Comparison of ENCODE assay signal across 8 cellular contexts in the genomic region with DNA sequence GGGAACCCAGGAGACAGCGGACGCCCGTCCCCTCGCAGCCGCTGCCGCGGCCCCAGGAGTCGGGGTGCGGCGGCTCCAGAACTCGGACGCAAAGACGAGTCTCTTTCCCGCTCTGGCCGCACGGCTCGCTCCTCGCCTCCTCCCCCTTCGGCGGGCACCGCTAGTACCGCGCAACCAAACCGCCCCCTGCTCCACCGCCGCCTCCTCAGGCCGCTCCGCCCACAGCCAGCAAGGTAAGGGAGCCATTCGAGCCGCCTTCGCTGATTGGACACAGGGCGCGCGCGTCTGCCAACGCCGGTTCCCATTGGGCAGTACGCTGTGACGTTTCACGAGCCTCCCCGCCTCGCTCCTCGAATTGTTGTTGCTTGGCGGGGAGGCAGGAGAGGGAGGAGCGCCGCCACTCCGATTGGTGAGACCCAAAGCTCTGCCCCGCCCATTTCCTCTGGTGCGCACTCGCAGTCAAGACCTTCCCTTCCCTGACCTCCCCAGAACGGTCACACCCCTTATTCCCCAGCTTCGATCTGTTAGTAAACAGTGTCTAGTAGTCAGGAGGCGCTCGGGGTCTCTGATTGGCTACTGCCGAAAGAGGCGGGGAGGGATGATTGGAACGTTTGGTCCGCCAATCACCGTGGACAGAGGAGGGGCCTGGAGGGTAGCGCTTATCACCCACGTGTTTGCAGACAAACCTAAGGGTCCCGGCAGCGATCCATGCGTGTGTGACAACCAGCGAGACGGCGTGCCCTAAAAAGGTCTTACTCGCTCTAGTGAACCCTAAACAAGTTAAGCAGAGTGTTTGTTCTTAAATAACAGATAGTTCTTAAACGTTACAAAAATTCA. TPM values are rescaled to one million over a fixed set of nuclear protein-coding genes. Genes with fewer than 3 reads are reported as not detected.
A peak's percentile ranks its signal among the peaks of the same experiment; 100 is the strongest.
DNase-seq lines count a peak whose midpoint lies in the region; TF ChIP-seq lines count a peak whose summit lies in the region.

A gene (minus strand): TSS at position 170 of the 837 bp plus-strand sequence. CDS start 207 bp downstream, outside the sequence.

- POLR2A ChIA-PET in HEK293T (lab: Yijun Ruan, JAX), result interaction anchor here (0.6 to 2.8 kb wide), 26 partner anchors 12 to 226 kb away, joined by 3 to 30 read pairs (median 4); a partner anchor contains a TSS

- in situ Hi-C loops in SK-MEL-5 (cut with HindIII; ENCODE audit: low pct_unique_long_range_greater_than_20kb, low sequenced_read_pairs), result no loop called here

- H3K9me3 ChIP-seq in neuron (ENCODE audit: low read length) (no peaks in the 10 kb centered on the region), subcutaneous abdominal adipose tissue (ENCODE audit: control insufficient read depth in 5 of 5, low read length in 5 of 5) (no peaks in the 10 kb centered on the region)

- peak within 1 kb of the TSS in 4 of 5 donors; percentile 75 to 85 (median 83) for H3K9ac ChIP-seq in subcutaneous abdominal adipose tissue (ENCODE audit: low read length in 5 of 5)

- H3K4me3 ChIP-seq in neuron (ENCODE audit: low read length), result peak within 1 kb of the TSS; percentile 98
- peak within 1 kb of the TSS; percentile 81 to 92 (median 86) for H3K4me3 ChIP-seq in subcutaneous abdominal adipose tissue (ENCODE audit: low read depth in 1 of 5, low read length in 5 of 5)

- peak within 1 kb of the TSS; percentile 73 for H3K27ac ChIP-seq in subcutaneous abdominal adipose tissue (ENCODE audit: low read depth, low read length)

- H3K36me3 ChIP-seq in neuron (ENCODE audit: insufficient read depth, low read length) (no peaks in the 10 kb centered on the region), subcutaneous abdominal adipose tissue (ENCODE audit: control insufficient read depth in 5 of 5, insufficient read depth in 5 of 5, low read length in 5 of 5) (no peaks in the 10 kb centered on the region)

- H2AFZ ChIP-seq in neuron (ENCODE audit: low read depth, low read length), result peak within 1 kb of the TSS; percentile 90

- CTCF ChIA-PET in HEK293T (lab: Yijun Ruan, JAX), result interaction anchor here (0.7 to 1.1 kb wide), 3 partner anchors 12 to 117 kb away, joined by 3 to 4 read pairs (median 3); no protein-coding TSS in a partner anchor

- peak; percentile 97 for DNase-seq in GF-D8 (lab: John Stamatoyannopoulos, UW)
- DNase-seq in HEK293T (ENCODE audit: extremely low spot score), result peak; percentile 93
- peak; percentile 100 for DNase-seq in MV-4-11 (lab: John Stamatoyannopoulos, UW)
- peak; percentile 100 for DNase-seq in SK-MEL-5 (ENCODE audit: low read depth, low spot score)
- DNase-seq in activated naive CD4-positive, alpha-beta T cell treated with Interleukin-2 at 50 U/mL for 16 hours, result peak; percentile 100
- DNase-seq in foreskin melanocyte, result peak; percentile 100

- H3K27me3 ChIP-seq in neuron (ENCODE audit: insufficient read depth, low read length), result no peaks in the 10 kb centered on the region
- H3K27me3 ChIP-seq in subcutaneous abdominal adipose tissue (ENCODE audit: control insufficient read depth in 5 of 5, insufficient read depth in 4 of 5, low read length in 5 of 5), result peaks cover 0 to 4% (median 0%) of the 10 kb centered on the region in 5 donors

- H3K4me1 ChIP-seq in neuron (ENCODE audit: insufficient read depth, low read length) (peaks cover 7% of the 10 kb centered on the region), subcutaneous abdominal adipose tissue (ENCODE audit: control insufficient read depth in 5 of 5, insufficient read depth in 5 of 5, low read length in 5 of 5) (peaks cover 0 to 18% (median 15%) of the 10 kb centered on the region in 5 donors)

TF ChIP-seq in HEK293T, 16 proteins besides CTCF, POLR2A, EP300 and RAD21:
- TF ChIP-seq SUZ12 (IDR thresholded peaks at IDR 0.05) (no peak), FOXM1 (IDR thresholded peaks at IDR 0.05; ENCODE audit: borderline replicate concordance) (no peak), BHLHE40 (IDR thresholded peaks at IDR 0.05; ENCODE audit: borderline replicate concordance) (no peak), SP1 (IDR thresholded peaks at IDR 0.05) (no peak), LEF1 (IDR thresholded peaks at IDR 0.05; ENCODE audit: borderline replicate concordance) (no peak), ZNF384 (IDR thresholded peaks at IDR 0.05) (no peak), TARDBP (IDR thresholded peaks at IDR 0.05) (no peak), CTBP1 (IDR thresholded peaks at IDR 0.05; ENCODE audit: borderline replicate concordance) (no peak), FOXA1 (IDR thresholded peaks at IDR 0.05) (no peak), ELF4 (IDR thresholded peaks at IDR 0.05) (no peak), FOXK2 (IDR thresholded peaks at IDR 0.05) (peak; percentile 75; the same call in 1 of the 2 replicates), NFRKB (IDR thresholded peaks at IDR 0.05) (no peak), L3MBTL2 (conservative IDR thresholded peaks at IDR 0.05) (peak; percentile 95), ARNT (IDR thresholded peaks at IDR 0.05) (no peak), HDGF (IDR thresholded peaks at IDR 0.05; ENCODE audit: borderline replicate concordance) (no peak)
- TF ChIP-seq, protein P1, sequence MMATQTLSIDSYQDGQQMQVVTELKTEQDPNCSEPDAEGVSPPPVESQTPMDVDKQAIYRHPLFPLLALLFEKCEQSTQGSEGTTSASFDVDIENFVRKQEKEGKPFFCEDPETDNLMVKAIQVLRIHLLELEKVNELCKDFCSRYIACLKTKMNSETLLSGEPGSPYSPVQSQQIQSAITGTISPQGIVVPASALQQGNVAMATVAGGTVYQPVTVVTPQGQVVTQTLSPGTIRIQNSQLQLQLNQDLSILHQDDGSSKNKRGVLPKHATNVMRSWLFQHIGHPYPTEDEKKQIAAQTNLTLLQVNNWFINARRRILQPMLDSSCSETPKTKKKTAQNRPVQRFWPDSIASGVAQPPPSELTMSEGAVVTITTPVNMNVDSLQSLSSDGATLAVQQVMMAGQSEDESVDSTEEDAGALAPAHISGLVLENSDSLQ (IDR thresholded peaks at IDR 0.05), result peak; percentile 99

RNA-seq across cellular contexts. Expression of the gene that starts here (rescaled TPM):
- total RNA-seq in SK-MEL-5 (2014; rRNA removed; shearing (Covaris generic)), result 3.7 and 4.3 TPM in 2 replicates
- polyA plus RNA-seq in SK-MEL-5 (2015; cell fraction: cytosol; rRNA removed), result 2.9 and 3.7 TPM in 2 replicates
- polyA plus RNA-seq in SK-MEL-5 (2015; cell fraction: nucleus; rRNA removed), result 2.5 and 3.8 TPM in 2 replicates

Comparison
In these comparisons a context has a peak if more than half of its experiments do, and no peak if none do; other contexts are left out.
1. Peak in every context shown above with its lines: DNase-seq, H3K4me3 ChIP-seq and H3K27ac ChIP-seq.